ENCODE assay signal across 15 cellular contexts in the genomic region with DNA sequence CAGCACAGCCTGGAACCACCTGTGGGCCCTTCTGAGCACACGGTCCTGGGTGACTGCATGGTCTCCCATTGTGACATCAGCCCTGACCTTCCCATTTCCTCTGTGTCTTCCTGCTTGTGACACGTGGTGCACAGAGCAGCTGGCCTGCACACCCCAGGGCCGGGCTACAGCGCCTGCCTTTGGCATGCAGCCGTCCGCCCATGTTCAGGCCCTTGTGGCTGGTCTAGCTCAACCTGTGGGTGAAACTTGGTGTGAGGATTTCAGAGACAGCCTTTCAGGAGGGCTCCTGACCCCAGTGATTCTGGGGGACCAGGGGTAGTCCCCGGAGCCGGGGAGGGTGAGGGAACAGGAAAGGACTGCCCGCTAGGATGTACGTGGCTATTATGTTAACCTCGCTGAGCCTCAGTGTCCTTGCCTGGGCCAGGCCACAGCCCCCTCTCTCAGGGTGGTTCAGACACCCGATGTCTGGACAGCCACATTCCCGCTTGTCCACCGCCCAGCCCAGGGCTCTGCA.
DNase-seq lines count a peak whose midpoint lies in the region; ATAC-seq and TF ChIP-seq lines count a peak whose summit lies in the region.
"Had no signal": no experiment of that assay in that cellular context is flagged by ENCODE, and none has a peak within 500 bp of the region (broad histone marks: within the 10 kb centered on the region; RNA-seq: fewer than 3 reads in every experiment).

No MANE protein-coding gene starts in this region.

- ATAC-seq in Panc1 = peak; percentile 43; the same call in 1 of the 2 replicates
- peak; percentile 23 for ATAC-seq in esophagus mucosa
- peak; percentile 33 for ATAC-seq in mucosa of descending colon
- ATAC-seq in foreskin keratinocyte = no peak

- CTCF ChIA-PET in Panc1 (lab: Charles Lee) = no interaction called here

- H3K27ac ChIP-seq in BLaER1 (peak overlapping the region; percentile 78), Panc1 (ENCODE audit: low read length) (no peak overlapping the region), smooth muscle cell (ENCODE audit: low read depth) (no peak overlapping the region), foreskin keratinocyte (no peak overlapping the region)
- H3K27ac ChIP-seq: hepatocyte had no signal

- TF ChIP-seq CTCF in Panc1 (IDR thresholded peaks at IDR 0.05) (no peak), mucosa of descending colon (IDR thresholded peaks at IDR 0.05) (no peak), smooth muscle cell (IDR thresholded peaks at IDR 0.05; ENCODE audit: borderline replicate concordance, insufficient read depth, poor library complexity, severe bottlenecking) (no peak), foreskin keratinocyte (conservative IDR thresholded peaks at IDR 0.05) (no peak)

- H3K36me3 ChIP-seq in BLaER1 = no peaks in the 10 kb centered on the region
- H3K36me3 ChIP-seq in Panc1 (ENCODE audit: control insufficient read depth, insufficient read depth, low read length) = no peaks in the 10 kb centered on the region
- no peaks in the 10 kb centered on the region for H3K36me3 ChIP-seq in mucosa of descending colon (ENCODE audit: low read depth)
- H3K36me3 ChIP-seq in smooth muscle cell (ENCODE audit: low read depth) = no peaks in the 10 kb centered on the region

- WGBS in smooth muscle cell (ENCODE audit: low lambda C conversion rate) = 89% methylated on average over 14 of the region's 14 CpGs

- H3K79me2 ChIP-seq in smooth muscle cell (ENCODE audit: low read depth) = no peaks in the 10 kb centered on the region
- H3K79me2 ChIP-seq: hepatocyte had no signal

- H3K9me3 ChIP-seq in BLaER1 = no peaks in the 10 kb centered on the region
- no peaks in the 10 kb centered on the region for H3K9me3 ChIP-seq in Panc1 (ENCODE audit: control insufficient read depth, insufficient read depth, low read depth, low read length)
- H3K9me3 ChIP-seq in mucosa of descending colon = no peaks in the 10 kb centered on the region
- no peaks in the 10 kb centered on the region for H3K9me3 ChIP-seq in smooth muscle cell (replicated peaks; ENCODE audit: low read depth)

- no TSS peak for BruUV-seq in Panc1 (replicated peaks; lab: Mats Ljungman, UMichigan)

- POLR2A ChIA-PET in Panc1 (lab: Charles Lee) = no interaction called here

- H3K9ac ChIP-seq in BLaER1 (peak overlapping the region; percentile 54; the same call in 1 of the 2 replicates), smooth muscle cell (ENCODE audit: low read depth) (no peak overlapping the region)

- peaks cover 79% of the 10 kb centered on the region for H3K4me1 ChIP-seq in BLaER1
- H3K4me1 ChIP-seq in Panc1 (ENCODE audit: control insufficient read depth, insufficient read depth, low read length) = no peaks in the 10 kb centered on the region
- no peaks in the 10 kb centered on the region for H3K4me1 ChIP-seq in mucosa of descending colon (ENCODE audit: low read depth)
- no peaks in the 10 kb centered on the region for H3K4me1 ChIP-seq in smooth muscle cell (ENCODE audit: low read depth)
- H3K4me1 ChIP-seq in foreskin keratinocyte = no peaks in the 10 kb centered on the region

- H3K4me2 ChIP-seq in BLaER1 = peak overlapping the region; percentile 82
- H3K4me2 ChIP-seq in smooth muscle cell = no peak overlapping the region
- H3K4me2 ChIP-seq: hepatocyte had no signal

- H3F3A ChIP-seq in smooth muscle cell (ENCODE audit: low read depth) = no peaks in the 10 kb centered on the region

- no peaks in the 10 kb centered on the region for H3K27me3 ChIP-seq in BLaER1
- H3K27me3 ChIP-seq in Panc1 (ENCODE audit: control insufficient read depth, insufficient read depth, low read length) = no peaks in the 10 kb centered on the region
- no peaks in the 10 kb centered on the region for H3K27me3 ChIP-seq in smooth muscle cell (ENCODE audit: low read depth)
- no peaks in the 10 kb centered on the region for H3K27me3 ChIP-seq in foreskin keratinocyte
- H3K27me3 ChIP-seq: hepatocyte had no signal

- H3K4me3 ChIP-seq in BLaER1 (no peak overlapping the region), Panc1 (ENCODE audit: low read depth in 2 of 2, low read length in 2 of 2) (no peak overlapping the region), mucosa of descending colon (no peak overlapping the region), smooth muscle cell (no peak overlapping the region)
- H3K4me3 ChIP-seq: hepatocyte had no signal

- H4K20me1 ChIP-seq in BLaER1 (no peaks in the 10 kb centered on the region), smooth muscle cell (ENCODE audit: low read depth) (no peaks in the 10 kb centered on the region)

- no peak for DNase-seq in Panc1 (ENCODE audit: low read depth, low spot score)
- peak in 2 of 3 donors; percentile 13 to 40 for DNase-seq in mucosa of descending colon
- no peak for DNase-seq in stimulated activated CD4-positive, alpha-beta T cell treated with anti-CD3 and anti-CD28 coated beads, Interleukin-4, amount 100 ng/mL, for 24 hours
- DNase-seq in smooth muscle cell (lab: John Stamatoyannopoulos, UW; ENCODE audit: unreplicated experiment) = no peak
- DNase-seq in foreskin keratinocyte = no peak
- DNase-seq in AG20443 (ENCODE audit: low spot score) = no peak
- DNase-seq: activated gamma-delta T cell treated with Interleukin-2 at 50 U/mL for 16 hours, DND-41, mesendoderm, NCI-H2029, NCI-H510A, SIG-M5 had no signal

- intact Hi-C loops in Panc1 (cut with micrococcal nuclease; ENCODE audit: unreplicated experiment) = no loop called here
- intact Hi-C loops in mucosa of descending colon (cut with DNase I, micrococcal nuclease) = no loop called here

- in situ Hi-C loops in Panc1 (cut with HindIII; ENCODE audit: low pct_unique_long_range_greater_than_20kb, low sequenced_read_pairs) = no loop called here

- H2AFZ ChIP-seq in smooth muscle cell (ENCODE audit: low read depth) = no peak overlapping the region
- H2AFZ ChIP-seq: hepatocyte had no signal

Comparison
In these comparisons a context has a peak if more than half of its experiments do, and no peak if none do; other contexts are left out.
1. DNase-seq: peak in mucosa of descending colon (2 of 3); none in Panc1 (single experiment), stimulated activated CD4-positive, alpha-beta T cell treated with anti-CD3 and anti-CD28 coated beads, Interleukin-4, amount 100 ng/mL, for 24 hours (single experiment), smooth muscle cell (single experiment), foreskin keratinocyte (0 of 2) and AG20443 (single experiment).